ENCODE assay signal across 20 cellular contexts in the genomic region with DNA sequence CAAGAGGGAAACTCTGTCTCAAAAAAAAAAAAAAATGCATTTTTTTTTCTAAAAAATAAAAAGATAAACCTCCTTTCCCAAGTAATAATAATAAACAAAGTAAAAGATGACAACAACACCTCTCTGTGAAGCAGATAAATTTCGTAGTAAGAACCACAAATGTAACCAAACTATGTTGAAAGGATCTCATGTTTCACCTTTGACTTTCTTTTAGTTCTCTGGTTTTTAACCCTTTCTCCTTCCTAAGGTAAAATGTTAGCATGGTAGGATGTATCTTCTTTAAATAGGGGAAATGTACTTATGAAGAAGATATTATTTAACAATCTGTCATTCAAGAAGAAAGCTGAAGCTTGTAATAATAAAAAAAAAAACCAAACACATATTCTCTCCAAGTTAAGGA. TPM values are rescaled to one million over a fixed set of nuclear protein-coding genes. Genes with fewer than 3 reads are reported as not detected.
DNase-seq lines count a peak whose midpoint lies in the region; ATAC-seq and TF ChIP-seq lines count a peak whose summit lies in the region.
"Had no signal": no experiment of that assay in that cellular context is flagged by ENCODE, and none has a peak within 500 bp of the region (broad histone marks: within the 10 kb centered on the region; RNA-seq: fewer than 3 reads in every experiment).

No MANE protein-coding gene starts in this region.

- no peak overlapping the region for H3K4me3 ChIP-seq in PC-9
- H3K4me3 ChIP-seq: HAP-1, ovary had no signal

- H3K4me3 Mint-ChIP-seq in activated naive CD4-positive, alpha-beta T cell treated with anti-CD3 and anti-CD28 coated beads, Interleukin-2, amount 50 U/mL, for 24 hours: peak overlapping the region; percentile 82
- H3K4me3 Mint-ChIP-seq in immature natural killer cell: peak overlapping the region; percentile 53 to 90 (median 62)
- peak overlapping the region; percentile 59 for H3K4me3 Mint-ChIP-seq in type B pancreatic cell

- H4K20me1 ChIP-seq in PC-9 (ENCODE audit: insufficient read depth): no peaks in the 10 kb centered on the region

- peaks cover 29% of the 10 kb centered on the region for H3K79me2 ChIP-seq in PC-9 (ENCODE audit: low read depth)

- no peaks in the 10 kb centered on the region for H3K27me3 ChIP-seq in PC-9 (ENCODE audit: insufficient read depth, low read depth)
- H3K27me3 ChIP-seq: esophagus squamous epithelium, ovary, sigmoid colon had no signal

- peaks cover 2% of the 10 kb centered on the region for H3K36me3 Mint-ChIP-seq in activated naive CD4-positive, alpha-beta T cell treated with anti-CD3 and anti-CD28 coated beads, Interleukin-2, amount 50 U/mL, for 24 hours
- H3K36me3 Mint-ChIP-seq in immature natural killer cell (peaks cover 0 to 4% (median 0%) of the 10 kb centered on the region in 3 donors), type B pancreatic cell (peaks cover 23% of the 10 kb centered on the region)

- intact Hi-C loops in PC-9 (cut with micrococcal nuclease; ENCODE audit: unreplicated experiment): no loop called here

- H3K9me3 Mint-ChIP-seq in activated naive CD4-positive, alpha-beta T cell treated with anti-CD3 and anti-CD28 coated beads, Interleukin-2, amount 50 U/mL, for 24 hours: no peaks in the 10 kb centered on the region
- H3K9me3 Mint-ChIP-seq in immature natural killer cell (no peaks in the 10 kb centered on the region), type B pancreatic cell (no peaks in the 10 kb centered on the region)

- H2AFZ ChIP-seq in PC-9: no peak overlapping the region

- POLR2A ChIA-PET in PC-9 (lab: Charles Lee; ENCODE audit: unreplicated experiment): no interaction called here

- no peaks in the 10 kb centered on the region for H3K27me3 Mint-ChIP-seq in activated naive CD4-positive, alpha-beta T cell treated with anti-CD3 and anti-CD28 coated beads, Interleukin-2, amount 50 U/mL, for 24 hours
- peaks cover 0 to 7% (median 3%) of the 10 kb centered on the region in 3 donors for H3K27me3 Mint-ChIP-seq in immature natural killer cell (ENCODE audit: low read depth in 3 of 3)
- no peaks in the 10 kb centered on the region for H3K27me3 Mint-ChIP-seq in type B pancreatic cell

- H3K4me1 Mint-ChIP-seq in activated naive CD4-positive, alpha-beta T cell treated with anti-CD3 and anti-CD28 coated beads, Interleukin-2, amount 50 U/mL, for 24 hours: peaks cover 33% of the 10 kb centered on the region
- peaks cover 25 to 30% of the 10 kb centered on the region in 2 donors for H3K4me1 Mint-ChIP-seq in immature natural killer cell
- H3K4me1 Mint-ChIP-seq in type B pancreatic cell (ENCODE audit: unreplicated experiment): peaks cover 21% of the 10 kb centered on the region

- peaks cover 24% of the 10 kb centered on the region for H3F3A ChIP-seq in PC-9 (ENCODE audit: insufficient read depth, low read depth)

- H3K9me3 ChIP-seq in PC-9 (ENCODE audit: insufficient read depth, low read depth): no peaks in the 10 kb centered on the region
- H3K9me3 ChIP-seq: esophagus squamous epithelium, HAP-1, ovary, sigmoid colon had no signal

- DNase-seq in activated naive CD4-positive, alpha-beta T cell treated with Interleukin-2 at 50 U/mL for 16 hours: no peak
- DNase-seq in PC-9 (no peak), immature natural killer cell (no peak), type B pancreatic cell (ENCODE audit: extremely low spot score, unreplicated experiment) (no peak), NCI-H1105 (lab: John Stamatoyannopoulos, UW) (no peak)
- DNase-seq: esophagus squamous epithelium; KBM-7; left ventricle myocardium superior; NCI-H2081; sigmoid colon; stimulated activated naive CD8-positive, alpha-beta T cell treated with anti-CD3 and anti-CD28 coated beads, Interleukin-15, Interleukin-2, amounts not matched to agents 100 U/mL and 50 U/mL, for 24 hours; WERI-Rb-1 had no signal

- BruUV-seq in PC-9 (replicated peaks; lab: Mats Ljungman, UMichigan): no TSS peak

- H3K4me1 ChIP-seq in PC-9 (replicated peaks; ENCODE audit: insufficient read depth): peaks cover 49% of the 10 kb centered on the region

- H3K27ac ChIP-seq in PC-9: no peak overlapping the region
- H3K27ac ChIP-seq: ovary, WERI-Rb-1 had no signal

- TF ChIP-seq CTCF in PC-9 (conservative IDR thresholded peaks at IDR 0.05) (no peak), type B pancreatic cell (conservative IDR thresholded peaks at IDR 0.05) (no peak)

- 0 out of 2 replicates have a peak, but pooled peaks cover 6% of the 10 kb centered on the region for H3K36me3 ChIP-seq in PC-9 (ENCODE audit: low read depth)
- H3K36me3 ChIP-seq: HAP-1, ovary, sigmoid colon had no signal

- H3K9me2 ChIP-seq in PC-9 (ENCODE audit: insufficient read depth): no peaks in the 10 kb centered on the region

- ATAC-seq in GM21360 (IDR thresholded peaks at IDR 0.05; ENCODE audit: unreplicated experiment): no peak
- ATAC-seq: left ventricle myocardium superior; stimulated activated naive CD8-positive, alpha-beta T cell treated with anti-CD3 and anti-CD28 coated beads, Interleukin-15, Interleukin-2, amounts not matched to agents 100 U/mL and 50 U/mL, for 24 hours had no signal

- CTCF ChIA-PET in PC-9 (lab: Charles Lee): no interaction called here

- H3K27ac Mint-ChIP-seq in activated naive CD4-positive, alpha-beta T cell treated with anti-CD3 and anti-CD28 coated beads, Interleukin-2, amount 50 U/mL, for 24 hours: no peak overlapping the region
- H3K27ac Mint-ChIP-seq in immature natural killer cell: no peak overlapping the region
- no peak overlapping the region for H3K27ac Mint-ChIP-seq in type B pancreatic cell

- H3K4me2 ChIP-seq in PC-9: peak overlapping the region; percentile 4; the same call in 1 of the 2 replicates

RNA-seq across cellular contexts. Expression of a gene that starts 1.8 kb away (rescaled TPM):
- total RNA-seq in PC-9 (2021) (33.6 and 34.5 TPM in 2 replicates), type B pancreatic cell (ENCODE audit: low replicate concordance) (30.6 and 40.3 TPM in 2 replicates)
- polyA plus RNA-seq in immature natural killer cell: 10 to 100 TPM in 1 of 3 donors, 1 to 10 TPM in 2; 3.5 to 10.3 (median 5.7) TPM

RNA-seq across cellular contexts. Expression of a gene that starts 1.8 kb away (rescaled TPM):
- total RNA-seq in PC-9 (2021) (not detected in 2 replicates), type B pancreatic cell (ENCODE audit: low replicate concordance) (0.36 TPM in 1 of 2 replicates, not detected in the other)
- not detected for polyA plus RNA-seq in immature natural killer cell
- total RNA-seq: cardiac septum, esophagus squamous epithelium, left ventricle myocardium superior, mucosa of gallbladder, NCI-H460, sigmoid colon, urinary bladder had no signal
- polyA plus RNA-seq: sigmoid colon, urinary bladder had no signal
